ENCODE assay signal across 20 cellular contexts in the genomic region with DNA sequence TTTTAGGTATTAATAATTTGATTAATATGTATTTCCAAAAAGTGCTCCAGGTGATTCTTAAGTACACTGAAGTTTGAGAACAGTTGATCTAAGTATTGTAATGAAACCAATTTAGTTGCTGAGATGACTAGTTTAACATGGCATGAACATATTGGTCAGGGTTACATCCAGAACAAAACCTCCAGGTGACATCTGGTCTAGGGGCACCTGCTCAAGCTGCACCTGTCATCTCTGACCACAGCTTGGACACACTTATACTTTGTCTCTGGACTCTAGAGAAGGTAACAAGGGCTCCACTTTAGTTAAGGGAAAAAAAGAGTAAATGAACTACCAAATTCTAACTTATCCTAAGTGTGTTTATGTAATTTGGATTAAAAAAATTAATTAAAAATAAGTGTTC. TPM values are rescaled to one million over a fixed set of nuclear protein-coding genes. Genes with fewer than 3 reads are reported as not detected.
DNase-seq lines count a peak whose midpoint lies in the region; ATAC-seq and TF ChIP-seq lines count a peak whose summit lies in the region.
"Had no signal": no experiment of that assay in that cellular context is flagged by ENCODE, and none has a peak within 500 bp of the region (broad histone marks: within the 10 kb centered on the region; RNA-seq: fewer than 3 reads in every experiment).

No MANE protein-coding gene starts in this region.

- ATAC-seq in naive thymus-derived CD8-positive, alpha-beta T cell, result no peak
- ATAC-seq: PC-3, SK-N-SH treated with all-trans-retinoic acid at 6 μM for 48 hours had no signal

- TF ChIP-seq POLR2A in uterus (IDR thresholded peaks at IDR 0.05), result no peak

- no peaks in the 10 kb centered on the region for H3K27me3 ChIP-seq in CD4-positive, alpha-beta memory T cell (ENCODE audit: insufficient read depth, low read length)
- H3K27me3 ChIP-seq in uterus, result no peaks in the 10 kb centered on the region
- H3K27me3 ChIP-seq: BLaER1 treated with 17β-estradiol and CSF1 and Interleukin-3, amounts not matched to agents 10 nM and 100 nM; MG63 had no signal

- H3K4me1 ChIP-seq in CD4-positive, alpha-beta memory T cell (ENCODE audit: insufficient read depth, low read length), result peaks cover 65% of the 10 kb centered on the region
- peaks cover 0 to 11% of the 10 kb centered on the region in 2 donors for H3K4me1 ChIP-seq in uterus

- H3K4me3 Mint-ChIP-seq in CD4-positive, alpha-beta memory T cell, result peak overlapping the region in 1 of 8 donors; percentile 2
- no peak overlapping the region for H3K4me3 Mint-ChIP-seq in naive thymus-derived CD8-positive, alpha-beta T cell

- H3K27me3 Mint-ChIP-seq in CD4-positive, alpha-beta memory T cell, result no peaks in the 10 kb centered on the region
- no peaks in the 10 kb centered on the region for H3K27me3 Mint-ChIP-seq in naive thymus-derived CD8-positive, alpha-beta T cell

- H3K36me3 Mint-ChIP-seq in CD4-positive, alpha-beta memory T cell, result peaks cover 26 to 37% of the 10 kb centered on the region in 2 donors
- H3K36me3 Mint-ChIP-seq in naive thymus-derived CD8-positive, alpha-beta T cell, result peaks cover 0 to 24% (median 18%) of the 10 kb centered on the region in 3 donors

- H3K9me3 ChIP-seq in CD4-positive, alpha-beta memory T cell (ENCODE audit: control insufficient read depth in 1 of 2, low read length in 2 of 2), result no peaks in the 10 kb centered on the region
- no peaks in the 10 kb centered on the region for H3K9me3 ChIP-seq in uterus

- TF ChIP-seq CTCF in GM12865 (IDR thresholded peaks at IDR 0.05; ENCODE audit: insufficient read depth, low read depth, low read length, missing control alignments), result no peak
- no peak for TF ChIP-seq CTCF in uterus (IDR thresholded peaks at IDR 0.05)

- CTCF ChIA-PET in CD4-positive, alpha-beta memory T cell (lab: Charles Lee; ENCODE audit: partially characterized antibody), result interaction anchor here (1.1 to 1.5 kb wide), 2 partner anchors 12 kb away, joined by 3 read pairs; no protein-coding TSS in a partner anchor
- CTCF ChIA-PET in HEK293T (lab: Yijun Ruan, JAX), result no interaction called here

- H3K36me3 ChIP-seq in CD4-positive, alpha-beta memory T cell (ENCODE audit: insufficient read depth, low read length), result no peaks in the 10 kb centered on the region
- no peaks in the 10 kb centered on the region for H3K36me3 ChIP-seq in uterus

- no peak for DNase-seq in CD4-positive, alpha-beta memory T cell
- DNase-seq in GM12865 (ENCODE audit: low read depth) (peak; percentile 35), NCI-H146 treated with DMSO at 0.1 percent for 48 hours (lab: John Stamatoyannopoulos, UW; ENCODE audit: unreplicated experiment) (peak; percentile 33), HEK293T (ENCODE audit: extremely low spot score) (no peak), uterus (no peak), DMS 273 treated with DMSO at 0.1 percent for 48 hours (lab: John Stamatoyannopoulos, UW) (no peak)
- DNase-seq in naive thymus-derived CD8-positive, alpha-beta T cell, result no peak
- DNase-seq: GF-D8, MG63, NCI-H1092, NCI-H1436 treated with DMSO at 0.1 percent for 48 hours, NCI-H2081, NCI-H774, PC-3, SIG-M5, T-helper 1 cell had no signal

- no peak overlapping the region for H3K27ac ChIP-seq in CD4-positive, alpha-beta memory T cell (ENCODE audit: low read depth, low read length)
- H3K27ac ChIP-seq in uterus, result no peak overlapping the region
- H3K27ac ChIP-seq: BLaER1 treated with 17β-estradiol and CSF1 and Interleukin-3, amounts not matched to agents 10 nM and 100 nM; HL-60; RWPE1 had no signal

- peaks cover 0 to 6% (median 1%) of the 10 kb centered on the region in 8 donors for H3K9me3 Mint-ChIP-seq in CD4-positive, alpha-beta memory T cell
- peaks cover 0 to 6% (median 0%) of the 10 kb centered on the region in 9 donors for H3K9me3 Mint-ChIP-seq in naive thymus-derived CD8-positive, alpha-beta T cell

- POLR2A ChIA-PET in CD4-positive, alpha-beta memory T cell (lab: Charles Lee; ENCODE audit: partially characterized antibody), result interaction anchor here (0.6 to 3.0 kb wide), 2 partner anchors 9 to 11 kb away, joined by 3 to 10 read pairs; a partner anchor contains a TSS
- POLR2A ChIA-PET in naive thymus-derived CD8-positive, alpha-beta T cell (lab: Charles Lee), result interaction anchor here (1.3 kb wide), 1 partner anchor 10 kb away, joined by 3 read pairs; no protein-coding TSS in a partner anchor
- POLR2A ChIA-PET in HEK293T (lab: Yijun Ruan, JAX), result no interaction called here

- intact Hi-C loops in CD4-positive, alpha-beta memory T cell (cut with micrococcal nuclease), result no loop called here
- intact Hi-C loops in uterus (cut with DNase I; ENCODE audit: low total_unique reads), result no loop called here

- H3K4me1 Mint-ChIP-seq in CD4-positive, alpha-beta memory T cell, result peaks cover 41 to 71% (median 54%) of the 10 kb centered on the region in 4 donors
- H3K4me1 Mint-ChIP-seq in naive thymus-derived CD8-positive, alpha-beta T cell, result peaks cover 22 to 74% (median 60%) of the 10 kb centered on the region in 4 donors

- H3K4me3 ChIP-seq in CD4-positive, alpha-beta memory T cell (ENCODE audit: low read length in 2 of 2), result no peak overlapping the region
- no peak overlapping the region for H3K4me3 ChIP-seq in GM12865 (ENCODE audit: low read depth, low read length)
- H3K4me3 ChIP-seq in uterus, result no peak overlapping the region
- H3K4me3 ChIP-seq: BLaER1 treated with 17β-estradiol and CSF1 and Interleukin-3, amounts not matched to agents 10 nM and 100 nM; MG63 had no signal

- peak overlapping the region in 4 of 7 donors; percentile 0 to 70 (median 37) for H3K27ac Mint-ChIP-seq in CD4-positive, alpha-beta memory T cell
- peak overlapping the region in 6 of 10 donors; percentile 8 to 99 (median 62) for H3K27ac Mint-ChIP-seq in naive thymus-derived CD8-positive, alpha-beta T cell

TF ChIP-seq in HEK293T, 16 proteins besides CTCF, POLR2A, EP300 and RAD21:
- no peak for TF ChIP-seq ZNF384 (IDR thresholded peaks at IDR 0.05)
- no peak for TF ChIP-seq HDGF (IDR thresholded peaks at IDR 0.05; ENCODE audit: borderline replicate concordance)

RNA-seq across cellular contexts. Expression of a gene that starts 8.1 kb away (rescaled TPM):
- 10 to 100 TPM; 51.1 to 51.8 TPM for total RNA-seq in CD4-positive, alpha-beta memory T cell
- 10 to 100 TPM in 1 of 2 donors, 1 to 10 TPM in 1; 6.3 to 12.7 TPM for polyA plus RNA-seq in CD4-positive, alpha-beta memory T cell
- total RNA-seq in naive thymus-derived CD8-positive, alpha-beta T cell, result 10 to 100 TPM; 39.7 to 44.0 TPM
- 10 to 100 TPM in 1 of 3 donors, 1 to 10 TPM in 2; 5.8 to 10.3 (median 7.8) TPM for polyA plus RNA-seq in naive thymus-derived CD8-positive, alpha-beta T cell
- total RNA-seq in uterus, result 100 to 1,000 TPM in 1 of 4 donors, 10 to 100 TPM in 3; 24.3 to 112 (median 56.8) TPM

Comparison
In these comparisons a context has a peak if more than half of its experiments do, and no peak if none do; other contexts are left out.
1. DNase-seq: peak in GM12865 (single experiment) and NCI-H146 treated with DMSO at 0.1 percent for 48 hours (single experiment); none in CD4-positive, alpha-beta memory T cell (0 of 5), naive thymus-derived CD8-positive, alpha-beta T cell (0 of 10), HEK293T (single experiment), uterus (0 of 2) and DMS 273 treated with DMSO at 0.1 percent for 48 hours (single experiment).